ENCODE assay signal across 1 cellular context in the genomic region with DNA sequence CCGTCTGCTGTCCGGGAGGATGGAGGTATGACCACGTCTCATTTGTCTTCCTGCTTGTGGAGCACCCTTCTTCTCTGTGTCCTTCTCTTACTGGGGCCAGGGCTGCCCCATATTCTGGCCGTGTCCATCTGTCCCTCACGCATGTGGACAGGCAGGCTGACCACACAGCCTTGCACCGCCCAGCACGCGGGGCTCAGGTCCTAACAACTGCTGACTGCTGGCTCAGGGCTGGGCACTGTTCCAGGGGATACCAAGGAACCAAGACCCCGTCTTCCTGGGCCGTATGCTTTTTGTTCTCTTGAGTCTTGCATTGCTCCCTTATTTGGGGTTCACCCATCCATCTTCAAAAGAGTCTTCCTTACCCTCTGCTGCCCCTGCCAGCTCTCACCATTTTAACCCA.
TF ChIP-seq lines count a peak whose summit lies in the region.

No MANE protein-coding gene starts in this region.

TF ChIP-seq in HCT116, 20 proteins besides CTCF, POLR2A, EP300 and RAD21 (continued from another document):
- TF ChIP-seq JUND (IDR thresholded peaks at IDR 0.05): no peak
- TF ChIP-seq, protein P1, sequence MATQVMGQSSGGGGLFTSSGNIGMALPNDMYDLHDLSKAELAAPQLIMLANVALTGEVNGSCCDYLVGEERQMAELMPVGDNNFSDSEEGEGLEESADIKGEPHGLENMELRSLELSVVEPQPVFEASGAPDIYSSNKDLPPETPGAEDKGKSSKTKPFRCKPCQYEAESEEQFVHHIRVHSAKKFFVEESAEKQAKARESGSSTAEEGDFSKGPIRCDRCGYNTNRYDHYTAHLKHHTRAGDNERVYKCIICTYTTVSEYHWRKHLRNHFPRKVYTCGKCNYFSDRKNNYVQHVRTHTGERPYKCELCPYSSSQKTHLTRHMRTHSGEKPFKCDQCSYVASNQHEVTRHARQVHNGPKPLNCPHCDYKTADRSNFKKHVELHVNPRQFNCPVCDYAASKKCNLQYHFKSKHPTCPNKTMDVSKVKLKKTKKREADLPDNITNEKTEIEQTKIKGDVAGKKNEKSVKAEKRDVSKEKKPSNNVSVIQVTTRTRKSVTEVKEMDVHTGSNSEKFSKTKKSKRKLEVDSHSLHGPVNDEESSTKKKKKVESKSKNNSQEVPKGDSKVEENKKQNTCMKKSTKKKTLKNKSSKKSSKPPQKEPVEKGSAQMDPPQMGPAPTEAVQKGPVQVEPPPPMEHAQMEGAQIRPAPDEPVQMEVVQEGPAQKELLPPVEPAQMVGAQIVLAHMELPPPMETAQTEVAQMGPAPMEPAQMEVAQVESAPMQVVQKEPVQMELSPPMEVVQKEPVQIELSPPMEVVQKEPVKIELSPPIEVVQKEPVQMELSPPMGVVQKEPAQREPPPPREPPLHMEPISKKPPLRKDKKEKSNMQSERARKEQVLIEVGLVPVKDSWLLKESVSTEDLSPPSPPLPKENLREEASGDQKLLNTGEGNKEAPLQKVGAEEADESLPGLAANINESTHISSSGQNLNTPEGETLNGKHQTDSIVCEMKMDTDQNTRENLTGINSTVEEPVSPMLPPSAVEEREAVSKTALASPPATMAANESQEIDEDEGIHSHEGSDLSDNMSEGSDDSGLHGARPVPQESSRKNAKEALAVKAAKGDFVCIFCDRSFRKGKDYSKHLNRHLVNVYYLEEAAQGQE (IDR thresholded peaks at IDR 0.05; ENCODE audit: low read depth): no peak
- TF ChIP-seq ELF1 (IDR thresholded peaks at IDR 0.05; ENCODE audit: borderline replicate concordance, low read depth): no peak
- no peak for TF ChIP-seq CEBPB (IDR thresholded peaks at IDR 0.05; ENCODE audit: low read depth)
- no peak for TF ChIP-seq EZH2 (IDR thresholded peaks at IDR 0.05)
- no peak for TF ChIP-seq ZNF274 (IDR thresholded peaks at IDR 0.05; ENCODE audit: low read depth, low read length)
- no peak for TF ChIP-seq POLR2AphosphoS5 (IDR thresholded peaks at IDR 0.05; ENCODE audit: low read depth, low read length)
